12 cellular contexts compared by ENCODE assay signal in the genomic region with DNA sequence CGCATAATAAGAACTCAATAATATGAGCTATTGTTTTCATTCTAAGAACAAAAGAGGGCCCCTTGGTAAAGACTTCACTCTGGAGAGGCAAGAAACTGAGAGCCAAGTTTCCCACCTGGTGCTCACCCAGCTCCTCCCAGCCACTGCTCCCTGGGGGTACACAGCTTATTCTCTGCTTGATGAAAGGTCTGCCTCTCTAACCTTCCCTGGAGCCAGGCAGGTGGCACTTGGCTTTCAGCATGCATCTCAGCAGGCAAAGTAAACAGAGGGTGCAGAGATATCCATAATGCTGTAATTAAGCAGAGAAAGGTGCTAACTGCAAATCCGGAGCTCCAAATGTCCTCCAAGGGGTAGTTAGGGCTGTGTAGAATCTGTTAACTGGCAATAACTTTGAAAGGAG.
"Had no signal": no experiment of that assay in that cellular context is flagged by ENCODE, and none has a peak within 500 bp of the region (broad histone marks: within the 10 kb centered on the region; RNA-seq: fewer than 3 reads in every experiment).

No MANE protein-coding gene starts in this region.

- H3K27me3 Mint-ChIP-seq: activated CD4-positive, alpha-beta T cell treated with anti-CD3 and anti-CD28 coated beads, Interleukin-2, amount 10 ng/mL, durations not matched to agents 7 days and 5 days had no signal

- H3K4me3 Mint-ChIP-seq: activated CD4-positive, alpha-beta T cell treated with anti-CD3 and anti-CD28 coated beads, Interleukin-2, amount 10 ng/mL, durations not matched to agents 7 days and 5 days; activated naive CD4-positive, alpha-beta T cell treated with anti-CD3 and anti-CD28 coated beads, Interleukin-2, amount 10 ng/mL, durations not matched to agents 7 days and 5 days; naive thymus-derived CD4-positive, alpha-beta T cell had no signal

- H3K4me1 Mint-ChIP-seq: activated CD4-positive, alpha-beta T cell treated with anti-CD3 and anti-CD28 coated beads, Interleukin-2, amount 10 ng/mL, durations not matched to agents 7 days and 5 days; activated naive CD4-positive, alpha-beta T cell treated with anti-CD3 and anti-CD28 coated beads, Interleukin-2, amount 10 ng/mL, durations not matched to agents 7 days and 5 days; naive thymus-derived CD4-positive, alpha-beta T cell had no signal

- H3K27ac Mint-ChIP-seq: activated CD4-positive, alpha-beta T cell treated with anti-CD3 and anti-CD28 coated beads, Interleukin-2, amount 10 ng/mL, durations not matched to agents 7 days and 5 days; activated naive CD4-positive, alpha-beta T cell treated with anti-CD3 and anti-CD28 coated beads, Interleukin-2, amount 10 ng/mL, durations not matched to agents 7 days and 5 days; activated T-helper 2 cell treated with anti-CD3 and anti-CD28 coated beads, Interferon-gamma antibody, Interleukin-2, Interleukin-4, amounts not matched to agents 10 μg/mL and 5 μg/mL and 100 μg/mL, durations not matched to agents 14 hours and 24 hours and 36 hours; naive thymus-derived CD4-positive, alpha-beta T cell had no signal

- H3K36me3 Mint-ChIP-seq: activated naive CD4-positive, alpha-beta T cell treated with anti-CD3 and anti-CD28 coated beads, Interleukin-2, amount 10 ng/mL, durations not matched to agents 7 days and 5 days; naive thymus-derived CD4-positive, alpha-beta T cell had no signal

- DNase-seq: activated CD4-positive, alpha-beta T cell treated with anti-CD3 and anti-CD28 coated beads, Interleukin-2, amount 10 ng/mL, durations not matched to agents 7 days and 5 days; activated CD4-positive, CD25-positive, alpha-beta regulatory T cell; activated naive CD4-positive, alpha-beta T cell treated with anti-CD3 and anti-CD28 coated beads, Interleukin-2, amount 10 ng/mL, durations not matched to agents 7 days and 5 days; effector CD4-positive, alpha-beta T cell; foreskin melanocyte; head of caudate nucleus; mammary epithelial cell; naive thymus-derived CD4-positive, alpha-beta T cell; retina; thyroid gland had no signal

- H3K9me3 Mint-ChIP-seq: activated naive CD4-positive, alpha-beta T cell treated with anti-CD3 and anti-CD28 coated beads, Interleukin-2, amount 10 ng/mL, durations not matched to agents 7 days and 5 days; activated T-helper 2 cell treated with anti-CD3 and anti-CD28 coated beads, Interferon-gamma antibody, Interleukin-2, Interleukin-4, amounts not matched to agents 10 μg/mL and 5 μg/mL and 100 μg/mL, durations not matched to agents 14 hours and 24 hours and 36 hours had no signal

- ATAC-seq: left lobe of liver; naive thymus-derived CD4-positive, alpha-beta T cell had no signal
